In genomic region chr3:134197681-134198261, GRCh38 we compare ENCODE assay signal across 8 cellular contexts. TPM values are rescaled to one million over a fixed set of nuclear protein-coding genes. Genes with fewer than 3 reads are reported as not detected.
DNase-seq lines count a peak whose midpoint lies in the region; ATAC-seq lines count a peak whose summit lies in the region.

No MANE protein-coding gene starts in this region.

- intact Hi-C loops in left cardiac atrium (cut with DNase I) = loop anchor here in 1 of 2 donors (5.0 kb wide), 2 partner anchors 100 to 275 kb away; no protein-coding TSS in a partner anchor
- intact Hi-C loops in sciatic nerve (cut with DNase I) = no loop called here

- CTCF ChIA-PET in activated CD8-positive, alpha-beta T cell treated with anti-CD3 and anti-CD28 coated beads, Interleukin-2, amount 10 ng/mL, durations not matched to agents 7 days and 5 days (lab: Charles Lee) = interaction anchor here (1.0 to 7.7 kb wide), 11 partner anchors 12 to 295 kb away, joined by 3 to 79 read pairs (median 5); no protein-coding TSS in a partner anchor

- no peaks in the 10 kb centered on the region for H3K27me3 Mint-ChIP-seq in activated T-cell treated with anti-CD3 and anti-CD28 coated beads, Interleukin-2, amount 50 U/mL, for 72 hours (ENCODE audit: low read depth)
- H3K27me3 Mint-ChIP-seq in activated T-cell treated with anti-CD3 and anti-CD28 coated beads, Interleukin-2, amount 50 U/mL, for 24 hours = no peaks in the 10 kb centered on the region
- no peaks in the 10 kb centered on the region for H3K27me3 Mint-ChIP-seq in activated CD8-positive, alpha-beta T cell treated with anti-CD3 and anti-CD28 coated beads, Interleukin-2, amount 10 ng/mL, durations not matched to agents 7 days and 5 days (ENCODE audit: low read depth)

- DNase-seq in activated T-cell treated with anti-CD3 and anti-CD28 coated beads, Interleukin-2, amount 50 U/mL, for 72 hours = peak; percentile 6 to 33
- DNase-seq in activated T-cell treated with anti-CD3 and anti-CD28 coated beads, Interleukin-2, amount 50 U/mL, for 24 hours = no peak
- DNase-seq in NCI-H2171 (lab: John Stamatoyannopoulos, UW) (peak; percentile 3), left cardiac atrium (no peak), sciatic nerve (ENCODE audit: low spot score) (no peak)
- DNase-seq in activated CD8-positive, alpha-beta T cell treated with anti-CD3 and anti-CD28 coated beads, Interleukin-2, amount 10 ng/mL, durations not matched to agents 7 days and 5 days = peak; percentile 44
- no peak for DNase-seq in stimulated activated CD4-positive, alpha-beta T cell treated with anti-CD3 and anti-CD28 coated beads, Interleukin-2, amount 100 ng/mL, for 24 hours

- H3K9me3 Mint-ChIP-seq in activated T-cell treated with anti-CD3 and anti-CD28 coated beads, Interleukin-2, amount 50 U/mL, for 72 hours = no peaks in the 10 kb centered on the region
- peaks cover 2% of the 10 kb centered on the region for H3K9me3 Mint-ChIP-seq in activated T-cell treated with anti-CD3 and anti-CD28 coated beads, Interleukin-2, amount 50 U/mL, for 24 hours
- no peaks in the 10 kb centered on the region for H3K9me3 Mint-ChIP-seq in activated CD8-positive, alpha-beta T cell treated with anti-CD3 and anti-CD28 coated beads, Interleukin-2, amount 10 ng/mL, durations not matched to agents 7 days and 5 days (ENCODE audit: insufficient read depth)

- H3K27ac Mint-ChIP-seq in activated T-cell treated with anti-CD3 and anti-CD28 coated beads, Interleukin-2, amount 50 U/mL, for 72 hours = no peak overlapping the region
- H3K27ac Mint-ChIP-seq in activated T-cell treated with anti-CD3 and anti-CD28 coated beads, Interleukin-2, amount 50 U/mL, for 24 hours = no peak overlapping the region
- H3K27ac Mint-ChIP-seq in activated CD8-positive, alpha-beta T cell treated with anti-CD3 and anti-CD28 coated beads, Interleukin-2, amount 10 ng/mL, durations not matched to agents 7 days and 5 days = no peak overlapping the region

- peaks cover 14% of the 10 kb centered on the region for H3K4me1 Mint-ChIP-seq in activated T-cell treated with anti-CD3 and anti-CD28 coated beads, Interleukin-2, amount 50 U/mL, for 72 hours (ENCODE audit: low read depth)
- H3K4me1 Mint-ChIP-seq in activated T-cell treated with anti-CD3 and anti-CD28 coated beads, Interleukin-2, amount 50 U/mL, for 24 hours (ENCODE audit: low read depth) = peaks cover 18% of the 10 kb centered on the region
- H3K4me1 Mint-ChIP-seq in activated CD8-positive, alpha-beta T cell treated with anti-CD3 and anti-CD28 coated beads, Interleukin-2, amount 10 ng/mL, durations not matched to agents 7 days and 5 days (ENCODE audit: low read depth) = peaks cover 2% of the 10 kb centered on the region

- POLR2A ChIA-PET in activated CD8-positive, alpha-beta T cell treated with anti-CD3 and anti-CD28 coated beads, Interleukin-2, amount 10 ng/mL, durations not matched to agents 7 days and 5 days (lab: Charles Lee) = no interaction called here

- H3K4me3 Mint-ChIP-seq in activated T-cell treated with anti-CD3 and anti-CD28 coated beads, Interleukin-2, amount 50 U/mL, for 72 hours = no peak overlapping the region
- H3K4me3 Mint-ChIP-seq in activated T-cell treated with anti-CD3 and anti-CD28 coated beads, Interleukin-2, amount 50 U/mL, for 24 hours = no peak overlapping the region
- H3K4me3 Mint-ChIP-seq in activated CD8-positive, alpha-beta T cell treated with anti-CD3 and anti-CD28 coated beads, Interleukin-2, amount 10 ng/mL, durations not matched to agents 7 days and 5 days = no peak overlapping the region

- ATAC-seq in activated T-cell treated with anti-CD3 and anti-CD28 coated beads, Interleukin-2, amount 50 U/mL, for 72 hours (replicated peaks in 1 of 2) = peak; percentile 83 to 87
- ATAC-seq in HG02759 (IDR thresholded peaks at IDR 0.05; ENCODE audit: unreplicated experiment) (peak; percentile 71), left cardiac atrium (peak; percentile 81 to 87), sciatic nerve (peak; percentile 76)
- ATAC-seq in activated CD8-positive, alpha-beta T cell treated with anti-CD3 and anti-CD28 coated beads, Interleukin-2, amount 10 ng/mL, durations not matched to agents 7 days and 5 days = peak; percentile 84

- H3K36me3 Mint-ChIP-seq in activated T-cell treated with anti-CD3 and anti-CD28 coated beads, Interleukin-2, amount 50 U/mL, for 72 hours (ENCODE audit: insufficient read depth in 2 of 2) = peaks cover 4 to 13% of the 10 kb centered on the region in 2 donors
- H3K36me3 Mint-ChIP-seq in activated T-cell treated with anti-CD3 and anti-CD28 coated beads, Interleukin-2, amount 50 U/mL, for 24 hours (ENCODE audit: low read depth) = peaks cover 88% of the 10 kb centered on the region
- H3K36me3 Mint-ChIP-seq in activated CD8-positive, alpha-beta T cell treated with anti-CD3 and anti-CD28 coated beads, Interleukin-2, amount 10 ng/mL, durations not matched to agents 7 days and 5 days (ENCODE audit: low read depth) = peaks cover 4% of the 10 kb centered on the region

RNA-seq across cellular contexts. Expression of gene RYK, which starts 52.9 kb away (rescaled TPM):
- total RNA-seq in activated T-cell treated with anti-CD3 and anti-CD28 coated beads, Interleukin-2, amount 50 U/mL, for 72 hours = 10 to 100 TPM; 18.1 to 23.5 TPM
- total RNA-seq in activated CD8-positive, alpha-beta T cell treated with anti-CD3 and anti-CD28 coated beads, Interleukin-2, amount 10 ng/mL, durations not matched to agents 7 days and 5 days = 1 to 10 TPM; 6.9 to 9.4 TPM
- 10 to 100 TPM; 40.5 to 46.2 TPM for total RNA-seq in left cardiac atrium
- 60.9 TPM for total RNA-seq in sciatic nerve

Comparison
In these comparisons a context has a peak if more than half of its experiments do, and no peak if none do; other contexts are left out.
1. DNase-seq: peak in activated T-cell treated with anti-CD3 and anti-CD28 coated beads, Interleukin-2, amount 50 U/mL, for 72 hours (2 of 2), NCI-H2171 (single experiment) and activated CD8-positive, alpha-beta T cell treated with anti-CD3 and anti-CD28 coated beads, Interleukin-2, amount 10 ng/mL, durations not matched to agents 7 days and 5 days (single experiment); none in activated T-cell treated with anti-CD3 and anti-CD28 coated beads, Interleukin-2, amount 50 U/mL, for 24 hours (single experiment), left cardiac atrium (single experiment), sciatic nerve (single experiment) and stimulated activated CD4-positive, alpha-beta T cell treated with anti-CD3 and anti-CD28 coated beads, Interleukin-2, amount 100 ng/mL, for 24 hours (0 of 2).
2. Peak in every context shown above with its lines, with median percentiles within 50 percentile points of each other: ATAC-seq.